ENCODE assay signal across 8 cellular contexts in the genomic region with DNA sequence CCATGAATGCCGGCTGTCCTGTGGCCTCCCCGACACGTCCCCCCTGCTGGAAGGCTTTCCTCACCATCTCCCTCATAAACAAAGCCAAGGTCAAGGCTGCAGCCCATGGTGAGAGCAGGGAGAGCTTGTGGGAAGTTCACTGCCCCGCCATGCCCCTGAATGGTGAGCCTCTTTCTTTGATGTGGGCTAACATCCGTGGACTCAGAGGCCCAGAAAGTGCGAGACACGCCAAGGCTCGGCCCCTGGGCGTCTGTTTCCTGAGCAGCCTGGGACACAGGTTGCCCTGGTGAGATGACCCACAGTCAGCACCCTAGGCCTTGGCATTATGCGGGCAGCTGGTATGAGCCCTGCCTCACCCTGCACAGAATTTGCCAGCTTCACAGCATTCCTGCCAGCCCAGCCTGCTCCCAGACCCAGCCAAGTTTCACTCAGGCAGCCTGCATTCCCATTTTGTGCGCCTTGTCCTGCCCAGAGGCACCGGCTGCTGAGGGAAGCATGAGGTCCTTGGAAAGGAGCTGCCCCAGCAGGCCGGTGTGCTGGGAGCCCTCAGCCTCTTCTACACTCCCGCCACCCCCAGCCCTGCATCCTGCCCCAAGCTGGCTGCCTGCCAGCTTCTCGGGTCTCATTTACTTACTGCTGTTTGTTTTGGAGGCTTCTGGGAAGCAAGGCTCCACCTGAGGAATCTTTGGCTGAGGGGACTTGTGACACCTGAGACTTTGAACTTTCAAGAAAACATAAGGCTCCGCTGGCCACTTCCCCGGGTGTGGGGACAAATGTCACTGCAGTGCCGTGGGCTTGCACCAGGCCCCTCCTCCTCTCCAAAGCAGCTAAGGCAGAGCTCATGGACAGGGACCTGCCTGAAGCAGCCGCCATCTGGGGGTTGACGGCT. TPM values are rescaled to one million over a fixed set of nuclear protein-coding genes. Genes with fewer than 3 reads are reported as not detected.
DNase-seq lines count a peak whose midpoint lies in the region; ATAC-seq and TF ChIP-seq lines count a peak whose summit lies in the region.

No MANE protein-coding gene starts in this region.

- H3K4me1 Mint-ChIP-seq in activated CD4-positive, alpha-beta T cell treated with anti-CD3 and anti-CD28 coated beads for 36 hours = peaks cover 9% of the 10 kb centered on the region
- peaks cover 13% of the 10 kb centered on the region for H3K4me1 Mint-ChIP-seq in neural progenitor cell

- ATAC-seq in activated CD4-positive, alpha-beta T cell treated with anti-CD3 and anti-CD28 coated beads for 36 hours = peak; percentile 47
- ATAC-seq in Panc1 (peak; percentile 79), HG03280 (IDR thresholded peaks at IDR 0.05; ENCODE audit: unreplicated experiment) (no peak), HG02763 (IDR thresholded peaks at IDR 0.05; ENCODE audit: unreplicated experiment) (no peak)

- no peaks in the 10 kb centered on the region for H3F3A ChIP-seq in neural progenitor cell (ENCODE audit: low read depth)

- H3K36me3 ChIP-seq in Panc1 (ENCODE audit: control insufficient read depth, insufficient read depth, low read length) = no peaks in the 10 kb centered on the region
- H3K36me3 ChIP-seq in neural progenitor cell = no peaks in the 10 kb centered on the region
- H3K36me3 ChIP-seq in H7 (replicated peaks; ENCODE audit: control insufficient read depth, insufficient read depth, low read length) = no peaks in the 10 kb centered on the region

- H3K27ac Mint-ChIP-seq in activated CD4-positive, alpha-beta T cell treated with anti-CD3 and anti-CD28 coated beads for 36 hours = no peak overlapping the region
- H3K27ac Mint-ChIP-seq in neural progenitor cell = no peak overlapping the region

- TF ChIP-seq CTCF in Panc1 (IDR thresholded peaks at IDR 0.05) = no peak
- no peak for TF ChIP-seq CTCF in neural progenitor cell (IDR thresholded peaks at IDR 0.05)

- H2AFZ ChIP-seq in neural progenitor cell (replicated peaks) = peak overlapping the region; percentile 47

- no peaks in the 10 kb centered on the region for H3K79me2 ChIP-seq in neural progenitor cell (ENCODE audit: low read depth)

- H3K4me3 ChIP-seq in Panc1 (ENCODE audit: low read depth in 2 of 2, low read length in 2 of 2) = peak overlapping the region in 1 of 2 experiments; percentile 7; a peak in 2 of 4 replicates
- no peak overlapping the region for H3K4me3 ChIP-seq in neural progenitor cell
- no peak overlapping the region for H3K4me3 ChIP-seq in H7 (ENCODE audit: insufficient read depth, low read depth, low read length)

- no peaks in the 10 kb centered on the region for H3K36me3 Mint-ChIP-seq in activated CD4-positive, alpha-beta T cell treated with anti-CD3 and anti-CD28 coated beads for 36 hours (ENCODE audit: low read depth)
- no peaks in the 10 kb centered on the region for H3K36me3 Mint-ChIP-seq in neural progenitor cell

- H3K9me3 Mint-ChIP-seq in activated CD4-positive, alpha-beta T cell treated with anti-CD3 and anti-CD28 coated beads for 36 hours (ENCODE audit: low read depth) = no peaks in the 10 kb centered on the region
- H3K9me3 Mint-ChIP-seq in neural progenitor cell = no peaks in the 10 kb centered on the region

- H3K4me2 ChIP-seq in neural progenitor cell = no peak overlapping the region

- intact Hi-C loops in activated CD4-positive, alpha-beta T cell treated with anti-CD3 and anti-CD28 coated beads for 36 hours (cut with DNase I, micrococcal nuclease) = no loop called here
- intact Hi-C loops in Panc1 (cut with micrococcal nuclease; ENCODE audit: unreplicated experiment) = no loop called here

- H3K27ac ChIP-seq in Panc1 (ENCODE audit: low read length) (peak overlapping the region; percentile 81), neural progenitor cell (no peak overlapping the region)

- H3K4me1 ChIP-seq in Panc1 (ENCODE audit: control insufficient read depth, insufficient read depth, low read length) (peaks cover 54% of the 10 kb centered on the region), neural progenitor cell (no peaks in the 10 kb centered on the region)

- no peaks in the 10 kb centered on the region for H3K27me3 Mint-ChIP-seq in activated CD4-positive, alpha-beta T cell treated with anti-CD3 and anti-CD28 coated beads for 36 hours
- peaks cover 4% of the 10 kb centered on the region for H3K27me3 Mint-ChIP-seq in neural progenitor cell (ENCODE audit: insufficient read depth, low read depth)

- H3K4me3 Mint-ChIP-seq in activated CD4-positive, alpha-beta T cell treated with anti-CD3 and anti-CD28 coated beads for 36 hours = no peak overlapping the region
- no peak overlapping the region for H3K4me3 Mint-ChIP-seq in neural progenitor cell

- CTCF ChIA-PET in activated CD4-positive, alpha-beta T cell treated with anti-CD3 and anti-CD28 coated beads for 36 hours (lab: Charles Lee) = interaction anchor here (0.5 to 1.3 kb wide), 12 partner anchors 9 to 391 kb away, joined by 3 to 5 read pairs (median 3); a partner anchor contains a TSS
- CTCF ChIA-PET in Panc1 (lab: Charles Lee) = interaction anchor here (0.6 kb wide), 2 partner anchors 542 to 1239 kb away, joined by 3 read pairs; no protein-coding TSS in a partner anchor

- no peaks in the 10 kb centered on the region for H4K20me1 ChIP-seq in neural progenitor cell (ENCODE audit: low read depth)

- peak; percentile 45 for DNase-seq in activated CD4-positive, alpha-beta T cell treated with anti-CD3 and anti-CD28 coated beads for 36 hours
- DNase-seq in activated CD4-positive, alpha-beta T cell treated with anti-CD3 and anti-CD28 coated beads for 1 hour = no peak
- no peak for DNase-seq in Panc1 (ENCODE audit: low read depth, low spot score)
- DNase-seq in dermis blood vessel endothelial cell = peak; percentile 67
- DNase-seq in neural progenitor cell (ENCODE audit: low spot score) = peak; percentile 19
- no peak for DNase-seq in H7

- POLR2A ChIA-PET in activated CD4-positive, alpha-beta T cell treated with anti-CD3 and anti-CD28 coated beads for 36 hours (lab: Charles Lee) = no interaction called here
- POLR2A ChIA-PET in Panc1 (lab: Charles Lee) = interaction anchor here (0.5 to 1.5 kb wide), 2 partner anchors 11 to 50 kb away, joined by 3 read pairs; no protein-coding TSS in a partner anchor

- in situ Hi-C loops in Panc1 (cut with HindIII; ENCODE audit: low pct_unique_long_range_greater_than_20kb, low sequenced_read_pairs) = no loop called here

- BruUV-seq in Panc1 (replicated peaks; lab: Mats Ljungman, UMichigan) = no TSS peak

- H3K27me3 ChIP-seq in Panc1 (ENCODE audit: control insufficient read depth, insufficient read depth, low read length) (no peaks in the 10 kb centered on the region), neural progenitor cell (no peaks in the 10 kb centered on the region), H7 (ENCODE audit: control insufficient read depth, insufficient read depth, low read length) (no peaks in the 10 kb centered on the region)

- H3K9me3 ChIP-seq in Panc1 (ENCODE audit: control insufficient read depth, insufficient read depth, low read depth, low read length) (no peaks in the 10 kb centered on the region), neural progenitor cell (ENCODE audit: low read depth) (no peaks in the 10 kb centered on the region)

- H3K9ac ChIP-seq in neural progenitor cell = no peak overlapping the region

RNA-seq across cellular contexts. Expression of a gene that starts 31.9 kb away (rescaled TPM):
- total RNA-seq in activated CD4-positive, alpha-beta T cell treated with anti-CD3 and anti-CD28 coated beads for 36 hours = 10 to 100 TPM; 32.3 to 38.8 TPM
- total RNA-seq in Panc1 (2021; ENCODE audit: unreplicated experiment) (34.4 TPM), dermis blood vessel endothelial cell (7.1 and 48.8 TPM in 2 replicates), neural progenitor cell (ENCODE audit: low replicate concordance) (56.0 and 93.3 TPM in 2 replicates)
- polyA plus RNA-seq in Panc1 (2012; ENCODE audit: insufficient read length) = 11.0 TPM
- 58.3 and 82.0 TPM in 2 replicates for total RNA-seq in H7 (2014; rRNA removed; shearing (Covaris generic))

Comparison
In these comparisons a context has a peak if more than half of its experiments do, and no peak if none do; other contexts are left out.
1. DNase-seq: peak in activated CD4-positive, alpha-beta T cell treated with anti-CD3 and anti-CD28 coated beads for 36 hours (single experiment), dermis blood vessel endothelial cell (single experiment) and neural progenitor cell (single experiment); none in activated CD4-positive, alpha-beta T cell treated with anti-CD3 and anti-CD28 coated beads for 1 hour (single experiment), Panc1 (single experiment) and H7 (single experiment).
2. ATAC-seq: peak in activated CD4-positive, alpha-beta T cell treated with anti-CD3 and anti-CD28 coated beads for 36 hours (single experiment) and Panc1 (single experiment); none in HG03280 (single experiment) and HG02763 (single experiment).